20 cellular contexts compared by ENCODE assay signal in genomic region chr14:64201931-64202330, GRCh38.
DNase-seq lines count a peak whose midpoint lies in the region; ATAC-seq and TF ChIP-seq lines count a peak whose summit lies in the region.
"Had no signal": no experiment of that assay in that cellular context is flagged by ENCODE, and none has a peak within 500 bp of the region (broad histone marks: within the 10 kb centered on the region; RNA-seq: fewer than 3 reads in every experiment).

No MANE protein-coding gene starts in this region.

- peak overlapping the region in 2 of 3 donors; percentile 80 to 94 for H3K27ac Mint-ChIP-seq in IgD-negative memory B cell
- H3K27ac Mint-ChIP-seq: CD14-positive monocyte had no signal

- no peak overlapping the region for H3K4me3 ChIP-seq in PC-9
- H3K4me3 ChIP-seq: K562, SK-N-MC had no signal

- H3K4me3 Mint-ChIP-seq in IgD-negative memory B cell: no peak overlapping the region
- H3K4me3 Mint-ChIP-seq: CD14-positive monocyte had no signal

- ATAC-seq in Right ventricle myocardium superior (ENCODE audit: poor library complexity) (no peak), GM18861 (IDR thresholded peaks at IDR 0.05; ENCODE audit: unreplicated experiment) (no peak)
- ATAC-seq: K562 had no signal

- intact Hi-C loops in cardiac septum (cut with DNase I): no loop called here
- intact Hi-C loops in Right ventricle myocardium superior (cut with DNase I): no loop called here
- intact Hi-C loops in PC-9 (cut with micrococcal nuclease; ENCODE audit: unreplicated experiment): no loop called here

- H3K27me3 Mint-ChIP-seq in IgD-negative memory B cell: no peaks in the 10 kb centered on the region

- H3K27ac ChIP-seq in PC-9: no peak overlapping the region
- H3K27ac ChIP-seq: SK-N-MC had no signal

- CTCF ChIA-PET in PC-9 (lab: Charles Lee): no interaction called here

- H2AFZ ChIP-seq in PC-9: no peak overlapping the region

- H3K4me2 ChIP-seq in PC-9: no peak overlapping the region

- no peaks in the 10 kb centered on the region for H3K36me3 ChIP-seq in PC-9 (ENCODE audit: low read depth)

- POLR2A ChIA-PET in PC-9 (lab: Charles Lee; ENCODE audit: unreplicated experiment): no interaction called here

- BruUV-seq in PC-9 (replicated peaks; lab: Mats Ljungman, UMichigan): no TSS peak

- peak; percentile 24 for DNase-seq in cardiac septum (ENCODE audit: low spot score)
- DNase-seq in Right ventricle myocardium superior: no peak
- peak; percentile 69 for DNase-seq in cerebellum (ENCODE audit: low spot score)
- DNase-seq in PC-9: no peak
- DNase-seq in DMS53 (lab: John Stamatoyannopoulos, UW): no peak
- DNase-seq: AML-193, EL, NCI-H1092 treated with DMSO at 0.1 percent for 48 hours, NCI-H1436 treated with DMSO at 0.1 percent for 48 hours, NCI-H1930, NCI-H226, NCI-H524 treated with DMSO at 0.1 percent for 48 hours, NCI-H82, SHP77 treated with DMSO at 0.1 percent for 48 hours, SW 1271 had no signal

- H3K36me3 Mint-ChIP-seq in IgD-negative memory B cell: peaks cover 1% of the 10 kb centered on the region
- H3K36me3 Mint-ChIP-seq: CD14-positive monocyte had no signal

- H3K4me1 ChIP-seq in PC-9 (replicated peaks; ENCODE audit: insufficient read depth): no peaks in the 10 kb centered on the region

- H3K4me1 Mint-ChIP-seq in IgD-negative memory B cell: peaks cover 22 to 35% (median 23%) of the 10 kb centered on the region in 3 donors

- no peaks in the 10 kb centered on the region for H3K79me2 ChIP-seq in PC-9 (ENCODE audit: low read depth)

- no peaks in the 10 kb centered on the region for H3K9me3 ChIP-seq in PC-9 (ENCODE audit: insufficient read depth, low read depth)

- no peak for TF ChIP-seq CTCF in PC-9 (conservative IDR thresholded peaks at IDR 0.05)

- H3F3A ChIP-seq in PC-9 (ENCODE audit: insufficient read depth, low read depth): no peaks in the 10 kb centered on the region

- no peaks in the 10 kb centered on the region for H3K9me3 Mint-ChIP-seq in IgD-negative memory B cell

- H4K20me1 ChIP-seq in PC-9 (ENCODE audit: insufficient read depth): no peaks in the 10 kb centered on the region

- H3K9me2 ChIP-seq in PC-9 (ENCODE audit: insufficient read depth): no peaks in the 10 kb centered on the region

- no peaks in the 10 kb centered on the region for H3K27me3 ChIP-seq in PC-9 (ENCODE audit: insufficient read depth, low read depth)

Comparison
In these comparisons a context has a peak if more than half of its experiments do, and no peak if none do; other contexts are left out.
1. DNase-seq: peak in cardiac septum (single experiment) and cerebellum (single experiment); none in Right ventricle myocardium superior (single experiment), PC-9 (0 of 2) and DMS53 (single experiment).